ENCODE assay signal across 8 cellular contexts in the genomic region with DNA sequence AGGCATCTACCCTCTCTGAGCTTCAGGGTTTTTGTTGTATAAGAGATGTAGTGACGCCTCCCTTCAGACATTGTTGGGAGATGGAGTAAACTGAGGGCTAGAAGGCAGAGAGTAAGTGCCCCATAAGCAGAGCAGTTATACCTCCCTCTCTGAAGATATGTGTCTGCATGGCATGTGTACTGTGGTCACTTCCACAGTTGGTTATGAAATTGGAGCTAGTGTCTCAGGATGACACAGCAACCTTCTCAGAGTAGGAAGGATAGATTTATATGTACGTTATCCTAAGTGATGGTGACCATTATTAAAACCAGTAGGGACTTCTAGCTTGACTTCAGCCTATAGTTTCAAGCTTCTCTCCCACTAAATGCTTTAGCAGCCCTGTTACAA. TPM values are rescaled to one million over a fixed set of nuclear protein-coding genes. Genes with fewer than 3 reads are reported as not detected.
DNase-seq lines count a peak whose midpoint lies in the region; ATAC-seq and TF ChIP-seq lines count a peak whose summit lies in the region.

No MANE protein-coding gene starts in this region.

- intact Hi-C loops in dendritic cell treated with granulocyte-macrophage colony-stimulating factor and Interleukin-4, amounts not matched to agents 40 ng/mL and 50 ng/mL, for 4 days (cut with micrococcal nuclease): loop anchor here (2.0 to 5.0 kb wide), 2 partner anchors 16 to 37 kb away; no protein-coding TSS in a partner anchor
- intact Hi-C loops in Calu3 (cut with micrococcal nuclease; ENCODE audit: unreplicated experiment): no loop called here

- peak in 1 of 2 donors; percentile 1 for ATAC-seq in stimulated activated naive B cell treated with anti-CD40 and anti-IgM and Interleukin-4, amounts not matched to agents 10 μg/mL and 1 μg/mL and 100 μg/mL, for 72 hours (replicated peaks)

- peak overlapping the region; percentile 63 for H3K27ac Mint-ChIP-seq in activated naive CD4-positive, alpha-beta T cell treated with anti-CD3 and anti-CD28 coated beads, Interleukin-2, amount 10 ng/mL, durations not matched to agents 7 days and 5 days
- H3K27ac Mint-ChIP-seq in dendritic cell treated with granulocyte-macrophage colony-stimulating factor and Interleukin-4, amounts not matched to agents 40 ng/mL and 50 ng/mL, for 4 days: peak overlapping the region; percentile 90
- peak overlapping the region; percentile 94 for H3K27ac Mint-ChIP-seq in stimulated activated naive B cell treated with anti-CD40 and anti-IgM and Interleukin-4, amounts not matched to agents 10 μg/mL and 1 μg/mL and 100 μg/mL, for 72 hours
- no peak overlapping the region for H3K27ac Mint-ChIP-seq in Calu3 (ENCODE audit: unreplicated experiment)

- CTCF ChIA-PET in activated naive CD4-positive, alpha-beta T cell treated with anti-CD3 and anti-CD28 coated beads, Interleukin-2, amount 10 ng/mL, durations not matched to agents 7 days and 5 days (lab: Charles Lee): interaction anchor here (1.3 to 5.2 kb wide), 4 partner anchors 16 to 64 kb away, joined by 3 to 45 read pairs (median 10); partner anchors contain the start of gene PXK
- CTCF ChIA-PET in Calu3 (lab: Charles Lee): interaction anchor here (0.7 to 1.5 kb wide), 2 partner anchors 10 to 44 kb away, joined by 3 to 6 read pairs; partner anchors contain the start of genes HTD2 and RPP14

- no peak for DNase-seq in activated naive CD4-positive, alpha-beta T cell treated with anti-CD3 and anti-CD28 coated beads, Interleukin-2, amount 10 ng/mL, durations not matched to agents 7 days and 5 days
- no peak for DNase-seq in activated naive CD4-positive, alpha-beta T cell treated with anti-CD3 and anti-CD28 coated beads, Interleukin-2, amount 50 U/mL, for 16 hours
- peak; percentile 82 for DNase-seq in NOMO-1 treated with DMSO at 0.1 percent for 48 hours (lab: John Stamatoyannopoulos, UW; ENCODE audit: unreplicated experiment)
- DNase-seq in stimulated activated naive B cell treated with anti-CD40 and anti-IgM and Interleukin-4, amounts not matched to agents 10 μg/mL and 1 μg/mL and 100 μg/mL, for 72 hours: no peak
- no peak for DNase-seq in GM20000 (ENCODE audit: low spot score)
- no peak for DNase-seq in Calu3
- DNase-seq in SK-N-DZ (ENCODE audit: low spot score): no peak

- peaks cover 3% of the 10 kb centered on the region for H3K9me3 Mint-ChIP-seq in activated naive CD4-positive, alpha-beta T cell treated with anti-CD3 and anti-CD28 coated beads, Interleukin-2, amount 10 ng/mL, durations not matched to agents 7 days and 5 days
- H3K9me3 Mint-ChIP-seq in dendritic cell treated with granulocyte-macrophage colony-stimulating factor and Interleukin-4, amounts not matched to agents 40 ng/mL and 50 ng/mL, for 4 days: no peaks in the 10 kb centered on the region
- no peaks in the 10 kb centered on the region for H3K9me3 Mint-ChIP-seq in stimulated activated naive B cell treated with anti-CD40 and anti-IgM and Interleukin-4, amounts not matched to agents 10 μg/mL and 1 μg/mL and 100 μg/mL, for 72 hours
- no peaks in the 10 kb centered on the region for H3K9me3 Mint-ChIP-seq in Calu3 (ENCODE audit: low read depth, unreplicated experiment)

- no peak overlapping the region for H3K4me3 Mint-ChIP-seq in activated naive CD4-positive, alpha-beta T cell treated with anti-CD3 and anti-CD28 coated beads, Interleukin-2, amount 10 ng/mL, durations not matched to agents 7 days and 5 days
- H3K4me3 Mint-ChIP-seq in dendritic cell treated with granulocyte-macrophage colony-stimulating factor and Interleukin-4, amounts not matched to agents 40 ng/mL and 50 ng/mL, for 4 days: no peak overlapping the region
- peak overlapping the region; percentile 57 to 65 for H3K4me3 Mint-ChIP-seq in stimulated activated naive B cell treated with anti-CD40 and anti-IgM and Interleukin-4, amounts not matched to agents 10 μg/mL and 1 μg/mL and 100 μg/mL, for 72 hours
- H3K4me3 Mint-ChIP-seq in Calu3 (ENCODE audit: low read depth, unreplicated experiment): no peak overlapping the region

- TF ChIP-seq CTCF in GM20000 (IDR thresholded peaks at IDR 0.05; ENCODE audit: extremely low read depth, missing control alignments) (no peak), Calu3 (IDR thresholded peaks at IDR 0.05; ENCODE audit: unreplicated experiment) (no peak)

- peaks cover 71% of the 10 kb centered on the region for H3K4me1 Mint-ChIP-seq in activated naive CD4-positive, alpha-beta T cell treated with anti-CD3 and anti-CD28 coated beads, Interleukin-2, amount 10 ng/mL, durations not matched to agents 7 days and 5 days
- H3K4me1 Mint-ChIP-seq in dendritic cell treated with granulocyte-macrophage colony-stimulating factor and Interleukin-4, amounts not matched to agents 40 ng/mL and 50 ng/mL, for 4 days (ENCODE audit: low read depth): peaks cover 82% of the 10 kb centered on the region
- H3K4me1 Mint-ChIP-seq in stimulated activated naive B cell treated with anti-CD40 and anti-IgM and Interleukin-4, amounts not matched to agents 10 μg/mL and 1 μg/mL and 100 μg/mL, for 72 hours: peaks cover 55 to 92% of the 10 kb centered on the region in 2 donors
- H3K4me1 Mint-ChIP-seq in Calu3 (ENCODE audit: low read depth, unreplicated experiment): peaks cover 10% of the 10 kb centered on the region

- H3K36me3 Mint-ChIP-seq in activated naive CD4-positive, alpha-beta T cell treated with anti-CD3 and anti-CD28 coated beads, Interleukin-2, amount 10 ng/mL, durations not matched to agents 7 days and 5 days: peaks cover 33% of the 10 kb centered on the region
- peaks cover 35% of the 10 kb centered on the region for H3K36me3 Mint-ChIP-seq in dendritic cell treated with granulocyte-macrophage colony-stimulating factor and Interleukin-4, amounts not matched to agents 40 ng/mL and 50 ng/mL, for 4 days (ENCODE audit: low read depth)
- peaks cover 9 to 29% of the 10 kb centered on the region in 2 donors for H3K36me3 Mint-ChIP-seq in stimulated activated naive B cell treated with anti-CD40 and anti-IgM and Interleukin-4, amounts not matched to agents 10 μg/mL and 1 μg/mL and 100 μg/mL, for 72 hours
- no peaks in the 10 kb centered on the region for H3K36me3 Mint-ChIP-seq in Calu3 (ENCODE audit: insufficient read depth, unreplicated experiment)

- no peaks in the 10 kb centered on the region for H3K27me3 Mint-ChIP-seq in activated naive CD4-positive, alpha-beta T cell treated with anti-CD3 and anti-CD28 coated beads, Interleukin-2, amount 10 ng/mL, durations not matched to agents 7 days and 5 days
- H3K27me3 Mint-ChIP-seq in dendritic cell treated with granulocyte-macrophage colony-stimulating factor and Interleukin-4, amounts not matched to agents 40 ng/mL and 50 ng/mL, for 4 days: no peaks in the 10 kb centered on the region
- H3K27me3 Mint-ChIP-seq in stimulated activated naive B cell treated with anti-CD40 and anti-IgM and Interleukin-4, amounts not matched to agents 10 μg/mL and 1 μg/mL and 100 μg/mL, for 72 hours: no peaks in the 10 kb centered on the region
- H3K27me3 Mint-ChIP-seq in Calu3 (ENCODE audit: unreplicated experiment): no peaks in the 10 kb centered on the region

- BruUV-seq in Calu3 (replicated peaks; lab: Mats Ljungman, UMichigan): no TSS peak

RNA-seq across cellular contexts. Expression of gene PXK, which starts 17.9 kb away (rescaled TPM):
- 8.6 and 10.8 TPM in 2 replicates for total RNA-seq in Calu3 (2022)
- polyA plus RNA-seq in SK-N-DZ (2014; cell fraction: cytosol; rRNA removed): 6.4 and 7.3 TPM in 2 replicates
- polyA plus RNA-seq in SK-N-DZ (2014; cell fraction: nucleus; rRNA removed): 7.2 and 9.6 TPM in 2 replicates

RNA-seq across cellular contexts. Expression of gene HTD2, which starts 44.3 kb away (rescaled TPM):
- total RNA-seq in Calu3 (2022): 7.5 and 8.5 TPM in 2 replicates
- 20.5 and 22.1 TPM in 2 replicates for polyA plus RNA-seq in SK-N-DZ (2014; cell fraction: cytosol; rRNA removed)
- polyA plus RNA-seq in SK-N-DZ (2014; cell fraction: nucleus; rRNA removed): 6.5 and 11.0 TPM in 2 replicates

RNA-seq across cellular contexts. Expression of gene RPP14, which starts 44.6 kb away (rescaled TPM):
- total RNA-seq in Calu3 (2022): 17.2 and 18.4 TPM in 2 replicates
- polyA plus RNA-seq in SK-N-DZ (2014; cell fraction: cytosol; rRNA removed): 13.4 and 15.2 TPM in 2 replicates
- polyA plus RNA-seq in SK-N-DZ (2014; cell fraction: nucleus; rRNA removed): 8.3 and 11.4 TPM in 2 replicates

Comparison
In these comparisons a context has a peak if more than half of its experiments do, and no peak if none do; other contexts are left out.
1. H3K4me3 Mint-ChIP-seq: peak in stimulated activated naive B cell treated with anti-CD40 and anti-IgM and Interleukin-4, amounts not matched to agents 10 μg/mL and 1 μg/mL and 100 μg/mL, for 72 hours (2 of 2); none in activated naive CD4-positive, alpha-beta T cell treated with anti-CD3 and anti-CD28 coated beads, Interleukin-2, amount 10 ng/mL, durations not matched to agents 7 days and 5 days (single experiment), dendritic cell treated with granulocyte-macrophage colony-stimulating factor and Interleukin-4, amounts not matched to agents 40 ng/mL and 50 ng/mL, for 4 days (single experiment) and Calu3 (single experiment).